8 cellular contexts compared by ENCODE assay signal in the genomic region with DNA sequence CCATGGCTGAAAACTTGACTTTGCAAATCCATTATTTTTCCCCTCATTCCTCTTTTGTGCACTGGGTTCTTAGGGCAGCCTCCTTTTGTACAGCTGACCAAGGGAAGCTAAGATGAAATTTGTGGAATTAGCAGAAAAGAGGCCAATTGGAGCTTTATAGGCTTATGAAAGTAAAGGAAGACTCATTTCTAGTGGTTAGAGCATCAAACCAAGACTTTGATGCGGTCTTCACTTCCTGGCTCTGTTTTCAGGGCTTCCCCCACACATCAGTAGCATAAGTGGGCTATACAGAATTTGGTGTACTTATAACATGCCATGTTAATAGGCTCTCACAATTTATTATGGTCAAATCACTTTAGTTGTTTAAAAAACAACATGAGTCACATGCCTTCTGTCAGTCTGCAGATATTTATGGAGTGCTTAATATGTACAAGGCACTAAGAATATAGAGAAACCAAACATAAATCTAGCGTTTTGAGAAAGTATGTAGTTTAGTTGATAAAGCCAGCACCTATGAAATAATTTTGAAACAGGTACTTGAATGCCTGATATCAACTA. TPM values are rescaled to one million over a fixed set of nuclear protein-coding genes. Genes with fewer than 3 reads are reported as not detected.
DNase-seq lines count a peak whose midpoint lies in the region; ATAC-seq, FAIRE-seq and TF ChIP-seq lines count a peak whose summit lies in the region.

No MANE protein-coding gene starts in this region.

- no peak overlapping the region for H3K4me3 Mint-ChIP-seq in activated naive CD8-positive, alpha-beta T cell treated with anti-CD3 and anti-CD28 coated beads for 36 hours

- no peak for TF ChIP-seq POLR2A in GM12892 (IDR thresholded peaks at IDR 0.05; ENCODE audit: low read depth, low read length)

- DNase-seq in GM12892 (ENCODE audit: insufficient read length), result no peak
- DNase-seq in activated naive CD8-positive, alpha-beta T cell treated with anti-CD3 and anti-CD28 coated beads for 36 hours, result peak; percentile 25
- no peak for DNase-seq in HPDE6-E6E7 (ENCODE audit: extremely low spot score)
- no peak for DNase-seq in retina
- no peak for DNase-seq in CD1c-positive myeloid dendritic cell (ENCODE audit: extremely low spot score)
- no peak for DNase-seq in NCI-H2171 treated with DMSO at 0.1 percent for 48 hours (lab: John Stamatoyannopoulos, UW)

- H3K4me1 Mint-ChIP-seq in activated naive CD8-positive, alpha-beta T cell treated with anti-CD3 and anti-CD28 coated beads for 36 hours, result peaks cover 2% of the 10 kb centered on the region

- H3K27me3 Mint-ChIP-seq in activated naive CD8-positive, alpha-beta T cell treated with anti-CD3 and anti-CD28 coated beads for 36 hours, result peaks cover 18% of the 10 kb centered on the region

- no peaks in the 10 kb centered on the region for H3K36me3 Mint-ChIP-seq in activated naive CD8-positive, alpha-beta T cell treated with anti-CD3 and anti-CD28 coated beads for 36 hours

- H3K9me3 Mint-ChIP-seq in activated naive CD8-positive, alpha-beta T cell treated with anti-CD3 and anti-CD28 coated beads for 36 hours, result no peaks in the 10 kb centered on the region

- peak; percentile 88 for FAIRE-seq in GM12892 (lab: Jason Lieb, UNC)

- no peak overlapping the region for H3K27ac Mint-ChIP-seq in activated naive CD8-positive, alpha-beta T cell treated with anti-CD3 and anti-CD28 coated beads for 36 hours

- ATAC-seq in GM19395 (IDR thresholded peaks at IDR 0.05; ENCODE audit: unreplicated experiment), result peak; percentile 76
- ATAC-seq in HG03025 (IDR thresholded peaks at IDR 0.05; ENCODE audit: low FRiP score, unreplicated experiment), result peak; percentile 53

RNA-seq across cellular contexts. Expression of gene AUTS2, which starts 5.7 kb away (rescaled TPM):
- polyA plus RNA-seq in GM12892 (2012; ENCODE audit: missing spikeins), result 12.6 TPM
- under 1 TPM; 0.58 to 0.78 TPM for total RNA-seq in activated naive CD8-positive, alpha-beta T cell treated with anti-CD3 and anti-CD28 coated beads for 36 hours
